ENCODE assay signal across 19 cellular contexts in genomic region chr4:175874290-175874689, GRCh38.
DNase-seq lines count a peak whose midpoint lies in the region; ATAC-seq and TF ChIP-seq lines count a peak whose summit lies in the region.
"Had no signal": no experiment of that assay in that cellular context is flagged by ENCODE, and none has a peak within 500 bp of the region (broad histone marks: within the 10 kb centered on the region; RNA-seq: fewer than 3 reads in every experiment).

No MANE protein-coding gene starts in this region.

- H3K9me3 ChIP-seq in gastrocnemius medialis (no peaks in the 10 kb centered on the region), right cardiac atrium (ENCODE audit: control insufficient read depth, low read length) (no peaks in the 10 kb centered on the region)
- H3K9me3 ChIP-seq: SK-N-SH had no signal

- DNase-seq in A172 (ENCODE audit: low spot score): peak; percentile 62
- peak; percentile 19 for DNase-seq in LNCaP clone FGC (ENCODE audit: low read depth)
- DNase-seq in NCI-H526 treated with DMSO at 0.1 percent for 48 hours (lab: John Stamatoyannopoulos, UW): peak; percentile 26
- no peak for DNase-seq in gastrocnemius medialis
- DNase-seq in DMS79 (lab: John Stamatoyannopoulos, UW): no peak
- DNase-seq in right cardiac atrium: no peak
- DNase-seq in T-helper 1 cell: no peak
- DNase-seq: CD4-positive, alpha-beta T cell; MM.1S; NCI-H1417; NCI-H2029; NK-92 treated with Interleukin-12 subunit alpha and Interleukin-12 subunit beta, amount 100 ng/mL, for 24 hours; SK-N-SH; T-helper 17 cell had no signal

- in situ Hi-C loops in gastrocnemius medialis (cut with MboI; ENCODE audit: low sequenced_read_pairs in 4 of 4): no loop called here

- intact Hi-C loops in gastrocnemius medialis (cut with DNase I; ENCODE audit: low total_unique reads) (no loop called here), right cardiac atrium (cut with DNase I) (no loop called here)

- H3K27ac ChIP-seq in VCaP (peak overlapping the region; percentile 55), gastrocnemius medialis (no peak overlapping the region), right cardiac atrium (ENCODE audit: low read length) (no peak overlapping the region)
- H3K27ac ChIP-seq: KMS-11 had no signal

- ATAC-seq in gastrocnemius medialis (no peak), right cardiac atrium (no peak)
- ATAC-seq: HepG2, Panc1, Right ventricle myocardium inferior, T-helper 17 cell had no signal

- WGBS in right cardiac atrium: 68% methylated on average over 4 of the region's 4 CpGs

- TF ChIP-seq CTCF in LNCaP clone FGC (IDR thresholded peaks at IDR 0.05; ENCODE audit: control insufficient read depth, extremely low read depth, insufficient read depth): no peak
- no peak for TF ChIP-seq CTCF in VCaP (conservative IDR thresholded peaks at IDR 0.05)
- TF ChIP-seq CTCF in gastrocnemius medialis (IDR thresholded peaks at IDR 0.05 in 4 of 5, conservative IDR thresholded peaks at IDR 0.05 in 1 of 5): no peak

- no peak for TF ChIP-seq POLR2A in gastrocnemius medialis (IDR thresholded peaks at IDR 0.05)

- H3K36me3 ChIP-seq in gastrocnemius medialis: no peaks in the 10 kb centered on the region

- no peak overlapping the region for H3K4me3 ChIP-seq in LNCaP clone FGC (ENCODE audit: low read depth, low read length)
- no peak overlapping the region for H3K4me3 ChIP-seq in gastrocnemius medialis
- H3K4me3 ChIP-seq in right cardiac atrium (ENCODE audit: low read length): no peak overlapping the region

- no peaks in the 10 kb centered on the region for H3K4me1 ChIP-seq in gastrocnemius medialis
- no peaks in the 10 kb centered on the region for H3K4me1 ChIP-seq in right cardiac atrium (ENCODE audit: control insufficient read depth, insufficient read depth, low read length)

- no peaks in the 10 kb centered on the region for H3K27me3 ChIP-seq in gastrocnemius medialis
- no peaks in the 10 kb centered on the region for H3K27me3 ChIP-seq in right cardiac atrium (ENCODE audit: control insufficient read depth, insufficient read depth)

Comparison
In these comparisons a context has a peak if more than half of its experiments do, and no peak if none do; other contexts are left out.
1. DNase-seq: peak in A172 (single experiment), LNCaP clone FGC (single experiment) and NCI-H526 treated with DMSO at 0.1 percent for 48 hours (single experiment); none in gastrocnemius medialis (0 of 2), DMS79 (single experiment), right cardiac atrium (0 of 3) and T-helper 1 cell (0 of 5).